ENCODE assay signal across 6 cellular contexts in the genomic region with DNA sequence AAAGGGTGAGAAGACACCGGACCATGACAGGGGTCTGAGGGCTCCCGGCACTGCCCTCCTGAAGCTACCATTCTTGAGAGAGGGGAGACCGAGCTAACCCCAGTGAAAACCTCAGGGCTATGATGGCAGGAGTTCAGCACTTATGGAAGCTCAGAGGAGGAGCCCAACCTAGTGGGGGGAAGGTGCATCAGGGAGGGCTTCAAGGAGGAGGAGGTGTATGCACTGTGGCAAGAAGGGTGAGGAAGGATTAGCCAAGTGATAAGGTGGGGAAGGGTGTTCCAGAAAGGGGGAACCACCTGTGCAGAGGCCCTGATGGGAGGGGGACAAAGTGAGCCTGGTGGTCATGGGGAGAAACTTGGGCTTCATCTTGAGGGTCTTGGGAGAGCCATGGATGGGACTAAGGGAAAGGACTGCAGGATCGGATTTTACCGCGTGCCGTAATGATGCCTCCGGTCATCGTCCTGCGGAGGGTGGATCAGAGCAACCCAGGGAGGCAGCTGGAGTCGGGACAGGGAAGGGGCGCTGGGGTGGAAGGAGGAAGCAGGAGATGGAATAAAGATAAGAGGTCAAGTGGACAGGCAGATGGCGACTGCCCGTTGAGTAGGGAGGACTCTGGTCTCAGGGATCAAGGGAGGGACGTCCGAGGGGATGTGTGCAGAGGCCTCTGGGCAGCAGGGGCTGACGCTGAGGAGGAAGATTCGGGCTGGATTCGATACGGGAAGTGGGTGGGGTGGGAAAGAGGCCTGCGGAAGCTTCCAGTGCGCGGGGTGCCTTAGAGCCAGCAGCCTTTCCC. TPM values are rescaled to one million over a fixed set of nuclear protein-coding genes. Genes with fewer than 3 reads are reported as not detected.
A peak's percentile ranks its signal among the peaks of the same experiment; 100 is the strongest.
DNase-seq lines count a peak whose midpoint lies in the region; ATAC-seq, FAIRE-seq and TF ChIP-seq lines count a peak whose summit lies in the region.

No MANE protein-coding gene starts in this region.

- H3K4me1 ChIP-seq in duodenal mucosa (ENCODE audit: control insufficient read depth in 1 of 2, insufficient read depth in 2 of 2, low read length in 2 of 2), result peaks cover 7 to 15% of the 10 kb centered on the region in 2 donors
- H3K4me1 ChIP-seq in psoas muscle, result peaks cover 12% of the 10 kb centered on the region
- peaks cover 8 to 10% of the 10 kb centered on the region in 2 donors for H3K4me1 ChIP-seq in thyroid gland

- intact Hi-C loops in psoas muscle (cut with DNase I) (no loop called here), thyroid gland (cut with DNase I) (no loop called here)

- H3K4me1 Mint-ChIP-seq in IgD-negative memory B cell, result peaks cover 0 to 7% (median 4%) of the 10 kb centered on the region in 3 donors

- H3K36me3 ChIP-seq in duodenal mucosa (ENCODE audit: control insufficient read depth in 1 of 2, insufficient read depth in 2 of 2, low read length in 2 of 2) (no peaks in the 10 kb centered on the region), psoas muscle (ENCODE audit: insufficient read depth in 1 of 2, low read depth in 1 of 2) (no peaks in the 10 kb centered on the region), thyroid gland (no peaks in the 10 kb centered on the region)

- H3K27ac Mint-ChIP-seq in IgD-negative memory B cell, result peak overlapping the region; percentile 37 to 47 (median 39)

- peaks cover 3% of the 10 kb centered on the region for H3K27me3 Mint-ChIP-seq in IgD-negative memory B cell

- peak in 2 of 4 donors; percentile 7 to 13 for ATAC-seq in psoas muscle

- no peak for DNase-seq in psoas muscle
- no peak for DNase-seq in T-helper 9 cell
- DNase-seq in thyroid gland, result no peak
- DNase-seq in GM12891 (ENCODE audit: insufficient read length, low spot score), result no peak

- TF ChIP-seq POLR2A in thyroid gland (IDR thresholded peaks at IDR 0.05) (no peak), GM12891 (IDR thresholded peaks at IDR 0.05; ENCODE audit: low read depth, low read length) (no peak)

- TF ChIP-seq CTCF in psoas muscle (IDR thresholded peaks at IDR 0.05), result no peak
- no peak for TF ChIP-seq CTCF in thyroid gland (IDR thresholded peaks at IDR 0.05)

- no peak for FAIRE-seq in GM12891 (lab: Jason Lieb, UNC)

- H3K27ac ChIP-seq in duodenal mucosa (ENCODE audit: low read depth, low read length) (no peak overlapping the region), psoas muscle (no peak overlapping the region), thyroid gland (no peak overlapping the region)

- peaks cover 31 to 33% of the 10 kb centered on the region in 2 donors for H3K27me3 ChIP-seq in duodenal mucosa (ENCODE audit: control insufficient read depth in 1 of 2, insufficient read depth in 2 of 2, low read length in 2 of 2)
- H3K27me3 ChIP-seq in psoas muscle (ENCODE audit: insufficient read depth in 3 of 3, low read length in 2 of 3), result peaks cover 0 to 36% (median 16%) of the 10 kb centered on the region in 3 donors
- H3K27me3 ChIP-seq in thyroid gland, result no peaks in the 10 kb centered on the region

- no peaks in the 10 kb centered on the region for H3K36me3 Mint-ChIP-seq in IgD-negative memory B cell

- H3K9me3 ChIP-seq in duodenal mucosa (ENCODE audit: control insufficient read depth in 1 of 2, low read length in 2 of 2) (no peaks in the 10 kb centered on the region), psoas muscle (no peaks in the 10 kb centered on the region), thyroid gland (no peaks in the 10 kb centered on the region)

- no peak overlapping the region for H3K9ac ChIP-seq in duodenal mucosa (ENCODE audit: low read depth in 1 of 2, low read length in 2 of 2)

- H3K9me3 Mint-ChIP-seq in IgD-negative memory B cell, result no peaks in the 10 kb centered on the region

- WGBS in psoas muscle, 3 donors, result 13 to 15% (median 15%) methylated on average over 17 to 23 of the region's 23 CpGs
- WGBS in thyroid gland, 2 donors, result 20 to 21% methylated on average over 23 of the region's 23 CpGs

- H3K4me3 ChIP-seq in duodenal mucosa (ENCODE audit: low read depth in 1 of 2, low read length in 2 of 2) (peak overlapping the region; percentile 66 to 79), psoas muscle (peak overlapping the region; percentile 75), thyroid gland (replicated peaks in 1 of 3) (peak overlapping the region in 1 of 3 donors; percentile 43)

- H3K4me3 Mint-ChIP-seq in IgD-negative memory B cell, result peak overlapping the region; percentile 84 to 95 (median 90)

TF ChIP-seq in GM12891, 5 proteins besides CTCF, POLR2A, EP300 and RAD21:
- no peak for TF ChIP-seq TAF1 (IDR thresholded peaks at IDR 0.05; ENCODE audit: low read depth, low read length)
- no peak for TF ChIP-seq SPI1 (IDR thresholded peaks at IDR 0.05; ENCODE audit: low read depth, low read length)
- no peak for TF ChIP-seq PAX5 (IDR thresholded peaks at IDR 0.05; ENCODE audit: insufficient read depth, low read length, severe bottlenecking)
- no peak for TF ChIP-seq POLR2AphosphoS5 (IDR thresholded peaks at IDR 0.05; ENCODE audit: low read depth, low read length)
- no peak for TF ChIP-seq POU2F2 (IDR thresholded peaks at IDR 0.05; ENCODE audit: low read depth, low read length)
TF ChIP-seq in GM12891: peak in this region for 0.

RNA-seq across cellular contexts. Expression of a gene that starts 13.3 kb away (rescaled TPM):
- 191 TPM for polyA plus RNA-seq in IgD-negative memory B cell
- total RNA-seq in psoas muscle, result 100 to 1,000 TPM; 348 to 889 (median 587) TPM
- 1,000 to 10,000 TPM in 1 of 3 donors, 100 to 1,000 TPM in 2; 719 to 1,414 (median 791) TPM for polyA plus RNA-seq in psoas muscle
- total RNA-seq in thyroid gland, result 100 to 1,000 TPM; 150 to 270 (median 243) TPM
- 171 TPM for polyA plus RNA-seq in GM12891 (2012; ENCODE audit: low read depth, missing spikeins)

RNA-seq across cellular contexts. Expression of a gene that starts 25.4 kb away (rescaled TPM):
- polyA plus RNA-seq in IgD-negative memory B cell (1.6 TPM), psoas muscle (1 to 10 TPM in 2 of 3 donors, under 1 TPM in 1; 0.75 to 2.6 (median 1.5) TPM)
- total RNA-seq in psoas muscle (1 to 10 TPM in 3 of 4 donors, under 1 TPM in 1; 0.81 to 2.1 (median 1.6) TPM), thyroid gland (10 to 100 TPM in 3 of 4 donors, 1 to 10 TPM in 1; 6.4 to 27.7 (median 13.3) TPM)
- polyA plus RNA-seq in GM12891 (2012; ENCODE audit: low read depth, missing spikeins), result 1.1 TPM

RNA-seq across cellular contexts. Expression of a gene that starts 26.8 kb away (rescaled TPM):
- polyA plus RNA-seq in IgD-negative memory B cell, result not detected
- total RNA-seq in psoas muscle, result under 1 TPM in 2 of 4 donors, not detected in 2; 0.18 to 0.34 TPM
- polyA plus RNA-seq in psoas muscle, result under 1 TPM in 2 of 3 donors, not detected in 1; 0.04 to 0.21 TPM
- 1 to 10 TPM in 2 of 4 donors, under 1 TPM in 2; 0.63 to 3.0 (median 1.8) TPM for total RNA-seq in thyroid gland
- polyA plus RNA-seq in GM12891 (2012; ENCODE audit: low read depth, missing spikeins), result not detected

RNA-seq across cellular contexts. Expression of a gene that starts 27.5 kb away (rescaled TPM):
- polyA plus RNA-seq in IgD-negative memory B cell, result not detected
- 1 to 10 TPM in 3 of 4 donors, under 1 TPM in 1; 0.69 to 2.1 (median 1.5) TPM for total RNA-seq in psoas muscle
- 1 to 10 TPM in 1 of 3 donors, under 1 TPM in 2; 0.01 to 1.0 (median 0.10) TPM for polyA plus RNA-seq in psoas muscle
- total RNA-seq in thyroid gland, result 1 to 10 TPM in 2 of 4 donors, under 1 TPM in 2; 0.44 to 7.1 (median 0.96) TPM
- polyA plus RNA-seq in GM12891 (2012; ENCODE audit: low read depth, missing spikeins), result 0.40 TPM

RNA-seq across cellular contexts. Expression of a gene that starts 41.4 kb away (rescaled TPM):
- polyA plus RNA-seq in IgD-negative memory B cell, result 3.6 TPM
- under 1 TPM; 0.54 to 0.69 (median 0.64) TPM for total RNA-seq in psoas muscle
- polyA plus RNA-seq in psoas muscle, result under 1 TPM; 0.21 to 0.42 (median 0.39) TPM
- 1 to 10 TPM in 2 of 4 donors, under 1 TPM in 2; 0.67 to 4.4 (median 1.2) TPM for total RNA-seq in thyroid gland
- polyA plus RNA-seq in GM12891 (2012; ENCODE audit: low read depth, missing spikeins), result 0.21 TPM
